ENCODE assay signal across 14 cellular contexts in the genomic region with DNA sequence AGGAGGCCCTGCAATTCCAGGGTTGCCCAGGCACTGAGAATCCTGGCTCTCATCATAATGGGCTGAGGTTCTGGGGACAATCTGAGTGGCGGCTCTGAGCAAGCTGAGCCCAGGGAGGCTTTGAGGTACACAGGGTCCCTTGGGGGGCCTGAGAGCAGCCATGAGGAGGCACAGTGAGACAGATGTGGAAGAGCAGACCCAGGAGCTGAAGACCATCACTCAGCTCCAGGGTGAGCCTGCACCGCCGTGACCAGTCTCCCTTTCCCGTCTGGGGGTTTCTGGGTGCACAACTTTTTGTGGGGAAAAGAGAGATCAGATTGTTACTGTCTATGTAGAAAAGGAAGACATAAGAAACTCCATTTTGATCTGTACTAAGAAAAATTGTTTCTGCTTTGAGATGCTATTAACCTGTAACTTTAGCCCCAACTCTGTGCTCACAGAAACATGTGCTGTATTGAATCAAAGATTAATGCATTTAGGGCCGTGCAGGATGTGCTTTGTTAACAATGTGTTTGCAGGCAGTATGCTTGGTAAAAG. TPM values are rescaled to one million over a fixed set of nuclear protein-coding genes. Genes with fewer than 3 reads are reported as not detected.
DNase-seq lines count a peak whose midpoint lies in the region; ATAC-seq and TF ChIP-seq lines count a peak whose summit lies in the region.
"Had no signal": no experiment of that assay in that cellular context is flagged by ENCODE, and none has a peak within 500 bp of the region (broad histone marks: within the 10 kb centered on the region; RNA-seq: fewer than 3 reads in every experiment).

A gene (plus strand): TSS at position 101 of the 537 bp plus-strand sequence. CDS start 60 bp downstream, at position 161.

- intact Hi-C loops in left ventricle myocardium inferior (cut with micrococcal nuclease) (no loop called here), left ventricle myocardium superior (cut with micrococcal nuclease) (no loop called here)

- no peaks in the 10 kb centered on the region for H3K9me2 ChIP-seq in GM23248 (ENCODE audit: insufficient read depth)

- no peak for TF ChIP-seq CTCF in left ventricle myocardium inferior (IDR thresholded peaks at IDR 0.05; ENCODE audit: borderline replicate concordance)
- TF ChIP-seq CTCF in WERI-Rb-1 (IDR thresholded peaks at IDR 0.05; ENCODE audit: low read depth, low read length): no peak

- H3K9ac ChIP-seq in GM23248: no peak within 1 kb of the TSS

- in situ Hi-C loops in GM23248 (cut with MboI): no loop called here

- DNase-seq in left ventricle myocardium inferior: no peak
- DNase-seq in left ventricle myocardium superior: no peak
- no peak for DNase-seq in WERI-Rb-1
- DNase-seq in nucleus accumbens (lab: John Stamatoyannopoulos, UW): no peak
- no peak for DNase-seq in GM23248
- no peak for DNase-seq in hypothalamus (lab: John Stamatoyannopoulos, UW)
- DNase-seq: activated CD4-positive, alpha-beta T cell treated with anti-CD3 and anti-CD28 coated beads, Interleukin-2, amount 10 ng/mL, durations not matched to agents 7 days and 5 days; activated T-cell treated with anti-CD3 and anti-CD28 coated beads, Interleukin-2, amount 50 U/mL, for 48 hours; adrenal gland; NCI-H748 treated with DMSO at 0.1 percent for 48 hours; stimulated activated CD4-positive, alpha-beta T cell treated with anti-CD3 and anti-CD28 coated beads, Interleukin-2, amount 100 ng/mL, for 24 hours; thyroid gland had no signal

- peaks cover 38% of the 10 kb centered on the region for H3K27me3 ChIP-seq in left ventricle myocardium inferior (ENCODE audit: low read depth)
- no peaks in the 10 kb centered on the region for H3K27me3 ChIP-seq in WERI-Rb-1 (ENCODE audit: insufficient read depth, low read depth, severe bottlenecking)
- H3K27me3 ChIP-seq in thymus (ENCODE audit: control insufficient read depth, insufficient read depth): no peaks in the 10 kb centered on the region
- peaks cover 37% of the 10 kb centered on the region for H3K27me3 ChIP-seq in GM23248 (replicated peaks; ENCODE audit: insufficient read depth)
- H3K27me3 ChIP-seq: thyroid gland had no signal

- 0 out of 2 replicates have a peak, but pooled peaks cover 1% of the 10 kb centered on the region for H3F3A ChIP-seq in GM23248 (ENCODE audit: insufficient read depth)

- no peak within 1 kb of the TSS for H3K4me2 ChIP-seq in GM23248 (ENCODE audit: unreplicated experiment)

- 62 to 88% methylated on average over 3 to 4 of the region's 5 CpGs for WGBS in mesodermal cell (ENCODE audit: insufficient coverage in 2 of 2), 2 experiments
- WGBS in thymus: 60% methylated on average over 5 of the region's 5 CpGs
- WGBS in GM23248 (ENCODE audit: low coverage in 1 of 2, low lambda C conversion rate in 2 of 2, missing lambda C conversion rate in 2 of 2), 2 experiments: 31 to 43% methylated on average over 5 of the region's 5 CpGs

- no peak within 1 kb of the TSS for H2AFZ ChIP-seq in GM23248

- H3K4me1 ChIP-seq in left ventricle myocardium inferior (peaks cover 89% of the 10 kb centered on the region), mesodermal cell (ENCODE audit: control insufficient read depth, insufficient read depth, low read length, poor library complexity, severe bottlenecking) (peaks cover 41% of the 10 kb centered on the region), thymus (ENCODE audit: control insufficient read depth, insufficient read depth, low read length) (peaks cover 42% of the 10 kb centered on the region), GM23248 (ENCODE audit: insufficient read depth) (peaks cover 3% of the 10 kb centered on the region; the same call in 1 of the 2 replicates)

- peaks cover 11% of the 10 kb centered on the region for H3K36me3 ChIP-seq in left ventricle myocardium inferior
- H3K36me3 ChIP-seq in WERI-Rb-1: peaks cover 8% of the 10 kb centered on the region
- H3K36me3 ChIP-seq in mesodermal cell (ENCODE audit: control insufficient read depth, insufficient read depth, low read length): peaks cover 23% of the 10 kb centered on the region
- peaks cover 12% of the 10 kb centered on the region for H3K36me3 ChIP-seq in thymus (ENCODE audit: control insufficient read depth, insufficient read depth)
- H3K36me3 ChIP-seq in GM23248 (ENCODE audit: low read depth): no peaks in the 10 kb centered on the region
- H3K36me3 ChIP-seq: thyroid gland had no signal

- no peaks in the 10 kb centered on the region for H4K20me1 ChIP-seq in GM23248 (ENCODE audit: insufficient read depth)

- H3K27ac ChIP-seq in left ventricle myocardium inferior (replicated peaks): peak within 1 kb of the TSS; percentile 99
- peak within 1 kb of the TSS; percentile 30; the same call in 1 of the 2 replicates for H3K27ac ChIP-seq in WERI-Rb-1
- peak within 1 kb of the TSS; percentile 94 for H3K27ac ChIP-seq in mesodermal cell (ENCODE audit: low read depth, low read length, severe bottlenecking)
- H3K27ac ChIP-seq in thymus (ENCODE audit: low read depth): peak within 1 kb of the TSS; percentile 84
- no peak within 1 kb of the TSS for H3K27ac ChIP-seq in GM23248
- H3K27ac ChIP-seq: adrenal gland, thyroid gland had no signal

- no peak for ATAC-seq in left ventricle myocardium superior

- H3K79me2 ChIP-seq in GM23248 (ENCODE audit: insufficient read depth): 0 out of 2 replicates have a peak, but pooled peaks cover 5% of the 10 kb centered on the region

- H3K9me3 ChIP-seq in left ventricle myocardium inferior (replicated peaks): no peaks in the 10 kb centered on the region
- no peaks in the 10 kb centered on the region for H3K9me3 ChIP-seq in WERI-Rb-1 (ENCODE audit: severe bottlenecking)
- no peaks in the 10 kb centered on the region for H3K9me3 ChIP-seq in mesodermal cell (ENCODE audit: control insufficient read depth, low read length)
- H3K9me3 ChIP-seq in thymus (ENCODE audit: control insufficient read depth): no peaks in the 10 kb centered on the region
- no peaks in the 10 kb centered on the region for H3K9me3 ChIP-seq in GM23248 (ENCODE audit: low read depth)
- H3K9me3 ChIP-seq: adrenal gland, thyroid gland had no signal

- H3K4me3 ChIP-seq in left ventricle myocardium inferior (peak within 1 kb of the TSS; percentile 1), WERI-Rb-1 (ENCODE audit: low read depth, low read length) (no peak within 1 kb of the TSS), mesodermal cell (ENCODE audit: extremely low read depth, insufficient read depth, low read length, poor library complexity, severe bottlenecking) (peak within 1 kb of the TSS; percentile 3), thymus (ENCODE audit: low read length) (peak within 1 kb of the TSS; percentile 11), GM23248 (no peak within 1 kb of the TSS)
- H3K4me3 ChIP-seq: adrenal gland, thyroid gland had no signal

RNA-seq across cellular contexts. Expression of the gene that starts here (rescaled TPM):
- total RNA-seq in left ventricle myocardium inferior (2.1 TPM), left ventricle myocardium superior (2.2 TPM)
- 27.3 TPM for polyA plus RNA-seq in mesodermal cell (2013, experiment 1 of 2)
- 34.1 TPM for polyA plus RNA-seq in mesodermal cell (2013, experiment 2 of 2)
- polyA plus RNA-seq in thymus (5.0 TPM), GM23248 (2016; fragmentation: Nextera tagmentation; extraction: Ambion mirVana) (0.39 and 1.5 TPM in 2 replicates)
- total RNA-seq in GM23248 (2014; rRNA removed; shearing (Covaris generic)): 0.76 TPM in 1 of 2 replicates, not detected in the other

Comparison
In these comparisons a context has a peak if more than half of its experiments do, and no peak if none do; other contexts are left out.
1. H3K4me3 ChIP-seq: peak in left ventricle myocardium inferior (single experiment), mesodermal cell (single experiment) and thymus (single experiment); none in WERI-Rb-1 (single experiment) and GM23248 (single experiment).